In the genomic region with DNA sequence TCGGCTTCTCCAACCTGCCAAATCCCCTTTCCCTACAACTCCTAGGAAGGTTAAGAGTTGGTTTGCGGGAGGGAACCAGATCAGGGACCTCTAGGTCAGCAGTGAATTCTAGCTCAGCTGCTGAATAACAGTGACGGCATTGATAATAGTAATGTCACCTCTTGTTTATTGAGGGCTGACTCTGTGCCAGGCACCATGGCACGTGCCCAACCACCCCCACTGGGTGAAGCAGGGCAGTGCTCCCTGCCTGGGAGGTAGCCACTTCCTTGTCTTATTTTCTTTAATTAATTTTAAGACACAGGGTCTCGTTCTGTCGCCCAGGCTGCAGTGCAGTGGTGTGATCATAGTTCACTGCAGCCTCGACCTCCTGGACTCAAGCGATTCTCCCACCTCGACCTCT, we compare ENCODE assay signal across 11 cellular contexts. TPM values are rescaled to one million over a fixed set of nuclear protein-coding genes. Genes with fewer than 3 reads are reported as not detected.
A peak's percentile ranks its signal among the peaks of the same experiment; 100 is the strongest.
DNase-seq lines count a peak whose midpoint lies in the region; ATAC-seq and TF ChIP-seq lines count a peak whose summit lies in the region.
"Had no signal": no experiment of that assay in that cellular context is flagged by ENCODE, and none has a peak within 500 bp of the region (broad histone marks: within the 10 kb centered on the region; RNA-seq: fewer than 3 reads in every experiment).

No MANE protein-coding gene starts in this region.

- H3K27me3 Mint-ChIP-seq in stimulated activated naive CD8-positive, alpha-beta T cell treated with anti-CD3 and anti-CD28 coated beads, Interleukin-15, amount 100 ng/mL, for 72 hours: peaks cover 47% of the 10 kb centered on the region

- H3K9me3 ChIP-seq in adrenal gland (replicated peaks in 1 of 3) (no peaks in the 10 kb centered on the region), iPS-20b (ENCODE audit: insufficient read depth, low read depth, low read length) (no peaks in the 10 kb centered on the region)
- H3K9me3 ChIP-seq: BLaER1 treated with 17β-estradiol and CSF1 and Interleukin-3, amounts not matched to agents 10 nM and 100 nM had no signal

- no peak for TF ChIP-seq CTCF in HFF-Myc (IDR thresholded peaks at IDR 0.05; ENCODE audit: low read depth, low read length, missing control alignments)
- no peak for TF ChIP-seq CTCF in adrenal gland (IDR thresholded peaks at IDR 0.05)
- no peak for TF ChIP-seq CTCF in lower leg skin (IDR thresholded peaks at IDR 0.05)

- peaks cover 13% of the 10 kb centered on the region for H3K4me1 Mint-ChIP-seq in stimulated activated naive CD8-positive, alpha-beta T cell treated with anti-CD3 and anti-CD28 coated beads, Interleukin-15, amount 100 ng/mL, for 72 hours

- H3K4me3 ChIP-seq in HFF-Myc (replicated peaks; ENCODE audit: low read depth, low read length) (0 out of 2 replicates have a peak overlapping the region, but pooled peaks have one; percentile 2), adrenal gland (peak overlapping the region in 1 of 4 donors; percentile 29), iPS-20b (ENCODE audit: low read length) (no peak overlapping the region), skin epidermis (no peak overlapping the region), lower leg skin (ENCODE audit: low read depth, poor library complexity, severe bottlenecking) (no peak overlapping the region)
- H3K4me3 ChIP-seq: BLaER1 treated with 17β-estradiol and CSF1 and Interleukin-3, amounts not matched to agents 10 nM and 100 nM had no signal

- DNase-seq in HFF-Myc (ENCODE audit: extremely low read depth, low read depth) (no peak), adrenal gland (no peak), lower leg skin (ENCODE audit: low spot score in 2 of 2) (no peak), SK-N-DZ (ENCODE audit: low spot score) (no peak)
- no peak for DNase-seq in activated naive CD4-positive, alpha-beta T cell (lab: John Stamatoyannopoulos, UW)
- no peak for DNase-seq in stimulated activated naive CD8-positive, alpha-beta T cell treated with anti-CD3 and anti-CD28 coated beads, Interleukin-15, amount 100 ng/mL, for 72 hours
- DNase-seq: NCI-H526 treated with DMSO at 0.1 percent for 48 hours had no signal

- peak overlapping the region; percentile 70; the same call in 1 of the 2 replicates for H3K9ac ChIP-seq in iPS-20b (ENCODE audit: low read depth, low read length)
- H3K9ac ChIP-seq: BLaER1 treated with 17β-estradiol and CSF1 and Interleukin-3, amounts not matched to agents 10 nM and 100 nM had no signal

- ATAC-seq in stimulated activated naive CD8-positive, alpha-beta T cell treated with anti-CD3 and anti-CD28 coated beads, Interleukin-15, amount 100 ng/mL, for 72 hours: no peak

- H3K27ac ChIP-seq in adrenal gland (peak overlapping the region; percentile 81 to 97 (median 87)), iPS-20b (ENCODE audit: low read length) (peak overlapping the region; percentile 13), skin epidermis (peak overlapping the region; percentile 1 to 87 (median 77))
- H3K27ac ChIP-seq: BLaER1 treated with 17β-estradiol and CSF1 and Interleukin-3, amounts not matched to agents 10 nM and 100 nM had no signal

- peaks cover 38 to 40% of the 10 kb centered on the region in 2 donors for H3K4me1 ChIP-seq in adrenal gland (replicated peaks in 1 of 2)
- peaks cover 17% of the 10 kb centered on the region for H3K4me1 ChIP-seq in iPS-20b (ENCODE audit: insufficient read depth, low read length)

- H3K27me3 ChIP-seq in adrenal gland (no peaks in the 10 kb centered on the region), iPS-20b (ENCODE audit: insufficient read depth, low read length) (peaks cover 9% of the 10 kb centered on the region; the same call in 1 of the 2 replicates)

- TF ChIP-seq POLR2A in adrenal gland (IDR thresholded peaks at IDR 0.05) (no peak), lower leg skin (IDR thresholded peaks at IDR 0.05) (no peak)

- H3K9me3 Mint-ChIP-seq in stimulated activated naive CD8-positive, alpha-beta T cell treated with anti-CD3 and anti-CD28 coated beads, Interleukin-15, amount 100 ng/mL, for 72 hours: no peaks in the 10 kb centered on the region
- H3K9me3 Mint-ChIP-seq: natural killer cell treated with Interleukin-12 subunit alpha and Interleukin-12 subunit beta and Interleukin-15 and Interleukin-18, amount 100 ng/mL, for 72 hours had no signal

- H3K36me3 ChIP-seq in adrenal gland (replicated peaks in 1 of 2) (no peaks in the 10 kb centered on the region), iPS-20b (ENCODE audit: insufficient read depth, low read depth, low read length) (no peaks in the 10 kb centered on the region)
- H3K36me3 ChIP-seq: BLaER1 treated with 17β-estradiol and CSF1 and Interleukin-3, amounts not matched to agents 10 nM and 100 nM had no signal

- 52 to 73% (median 65%) methylated on average over 8 to 9 of the region's 9 CpGs for WGBS in adrenal gland, 4 donors
- 53 to 59% methylated on average over 9 of the region's 9 CpGs for WGBS in lower leg skin, 2 donors

- intact Hi-C loops in adrenal gland (cut with DNase I) (no loop called here), lower leg skin (cut with DNase I; ENCODE audit: low total_unique reads) (no loop called here)

- H3K27ac Mint-ChIP-seq in stimulated activated naive CD8-positive, alpha-beta T cell treated with anti-CD3 and anti-CD28 coated beads, Interleukin-15, amount 100 ng/mL, for 72 hours: no peak overlapping the region
- H3K27ac Mint-ChIP-seq: natural killer cell treated with Interleukin-12 subunit alpha and Interleukin-12 subunit beta and Interleukin-15 and Interleukin-18, amount 100 ng/mL, for 72 hours had no signal

- no peak overlapping the region for H3K4me3 Mint-ChIP-seq in stimulated activated naive CD8-positive, alpha-beta T cell treated with anti-CD3 and anti-CD28 coated beads, Interleukin-15, amount 100 ng/mL, for 72 hours
- H3K4me3 Mint-ChIP-seq: natural killer cell treated with Interleukin-12 subunit alpha and Interleukin-12 subunit beta and Interleukin-15 and Interleukin-18, amount 100 ng/mL, for 72 hours had no signal

RNA-seq across cellular contexts. Expression of a gene that starts 5.5 kb away (rescaled TPM):
- total RNA-seq in adrenal gland: 10 to 100 TPM in 7 of 8 donors, under 1 TPM in 1; 0.74 to 20.9 (median 16.3) TPM
- 10 to 100 TPM in 1 of 3 donors, 1 to 10 TPM in 1, under 1 TPM in 1; 0.38 to 10.1 (median 4.8) TPM for polyA plus RNA-seq in adrenal gland
- total RNA-seq in lower leg skin: 100 to 1,000 TPM; 445 to 545 (median 495) TPM
- polyA plus RNA-seq in SK-N-DZ (2014; cell fraction: cytosol; rRNA removed): 2.4 and 3.4 TPM in 2 replicates
- 3.6 and 8.8 TPM in 2 replicates for polyA plus RNA-seq in SK-N-DZ (2014; cell fraction: nucleus; rRNA removed)
- total RNA-seq: natural killer cell treated with Interleukin-12 subunit alpha and Interleukin-12 subunit beta and Interleukin-15 and Interleukin-18, amount 100 ng/mL, for 72 hours had no signal

RNA-seq across cellular contexts. Expression of a gene that starts 15.6 kb away (rescaled TPM):
- total RNA-seq in adrenal gland: 1 to 10 TPM in 5 of 8 donors, under 1 TPM in 3; 0.12 to 1.8 (median 1.1) TPM
- polyA plus RNA-seq in adrenal gland: under 1 TPM; 0.16 to 0.56 (median 0.51) TPM
- 1 to 10 TPM in 2 of 4 donors, under 1 TPM in 2; 0.91 to 2.6 (median 1.3) TPM for total RNA-seq in lower leg skin
- 0.03 TPM in 2 replicates for polyA plus RNA-seq in SK-N-DZ (2014; cell fraction: cytosol; rRNA removed)
- polyA plus RNA-seq in SK-N-DZ (2014; cell fraction: nucleus; rRNA removed): not detected in 2 replicates
- total RNA-seq: natural killer cell treated with Interleukin-12 subunit alpha and Interleukin-12 subunit beta and Interleukin-15 and Interleukin-18, amount 100 ng/mL, for 72 hours had no signal

Comparison
In these comparisons a context has a peak if more than half of its experiments do, and no peak if none do; other contexts are left out.
1. H3K27ac ChIP-seq: peak in every context shown above with its lines; median percentile 87 in adrenal gland; 77 in skin epidermis; 13 in iPS-20b.
2. RNA of a gene that starts 5.5 kb away (total RNA-seq): 445 to 545 TPM in lower leg skin; 0.74 to 20.9 TPM in adrenal gland; every median in the first group is over 10 times any median in the second.